ENCODE assay signal across 8 cellular contexts in the genomic region with DNA sequence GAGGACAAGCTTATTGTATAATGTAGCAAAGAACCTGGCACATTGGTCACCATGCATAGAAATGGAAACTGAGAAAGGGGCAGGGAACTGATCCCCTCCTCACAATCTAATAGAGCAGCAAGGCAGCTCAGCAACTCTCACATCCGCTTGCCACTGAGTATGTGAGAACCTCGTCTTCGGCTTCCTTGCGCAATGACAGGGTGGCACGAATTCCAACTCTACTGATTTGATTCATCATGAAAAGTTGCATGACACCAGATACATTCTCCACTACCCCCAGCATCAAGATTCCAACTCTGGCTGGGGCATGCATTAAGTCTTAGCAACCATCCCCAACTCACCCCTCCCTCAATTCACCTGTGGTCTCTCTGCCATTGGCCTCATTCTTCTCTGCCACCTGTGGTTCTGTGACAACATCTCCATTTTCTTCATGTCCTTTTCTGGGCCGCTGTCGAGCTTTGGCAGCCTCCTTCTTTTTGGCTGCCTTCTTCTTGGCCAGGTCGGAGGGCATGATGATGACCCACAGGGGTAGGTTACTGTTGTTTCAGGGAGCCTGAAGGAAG. TPM values are rescaled to one million over a fixed set of nuclear protein-coding genes. Genes with fewer than 3 reads are reported as not detected.
DNase-seq lines count a peak whose midpoint lies in the region; ATAC-seq, FAIRE-seq and TF ChIP-seq lines count a peak whose summit lies in the region.

No MANE protein-coding gene starts in this region.

- DNase-seq in DND-41 (no peak), OCI-LY7 (ENCODE audit: low spot score) (no peak), endothelial cell of umbilical vein (ENCODE audit: low read depth, low spot score) (no peak), pancreas (no peak), NAMALWA (ENCODE audit: low spot score) (no peak), HTR-8/SVneo (ENCODE audit: insufficient read length, low spot score) (no peak)

- no peaks in the 10 kb centered on the region for H3K9me2 ChIP-seq in OCI-LY7 (ENCODE audit: insufficient read depth, low read length)

- no peak for TF ChIP-seq POLR2A in endothelial cell of umbilical vein (IDR thresholded peaks at IDR 0.05; ENCODE audit: low read depth, low read length)

- no peak for FAIRE-seq in endothelial cell of umbilical vein (lab: Jason Lieb, UNC)
- no peak for FAIRE-seq in pancreas (lab: Jason Lieb, UNC)
- no peak for FAIRE-seq in HTR-8/SVneo (lab: Jason Lieb, UNC)

- H3K4me1 ChIP-seq in DND-41 (ENCODE audit: insufficient read depth, low read length), result peaks cover 26% of the 10 kb centered on the region
- H3K4me1 ChIP-seq in OCI-LY7 (ENCODE audit: insufficient read depth, low read length, poor library complexity, severe bottlenecking), result peaks cover 22% of the 10 kb centered on the region
- peaks cover 16% of the 10 kb centered on the region for H3K4me1 ChIP-seq in endothelial cell of umbilical vein (ENCODE audit: control insufficient read depth, extremely low read depth, insufficient read depth, low read length)
- H3K4me1 ChIP-seq in pancreas, result peaks cover 0 to 18% (median 0%) of the 10 kb centered on the region in 3 donors

- CTCF ChIA-PET in OCI-LY7 (lab: Charles Lee; ENCODE audit: unreplicated experiment), result interaction anchor here (0.9 kb wide), 1 partner anchor 18 kb away, joined by 4 read pairs; no protein-coding TSS in a partner anchor
- CTCF ChIA-PET in endothelial cell of umbilical vein (lab: Charles Lee), result interaction anchor here (0.7 to 6.3 kb wide), 2 partner anchors 18 to 20 kb away, joined by 3 to 52 read pairs; no protein-coding TSS in a partner anchor

- intact Hi-C loops in OCI-LY7 (cut with micrococcal nuclease; ENCODE audit: unreplicated experiment) (loop anchor here (5.0 kb wide), 1 partner anchor 144 kb away; a partner anchor contains a TSS), endothelial cell of umbilical vein (cut with micrococcal nuclease) (loop anchor here (2.0 kb wide), 1 partner anchor 19 kb away; no protein-coding TSS in a partner anchor), pancreas (cut with DNase I) (no loop called here)

- peaks cover 45% of the 10 kb centered on the region for H3K36me3 ChIP-seq in DND-41 (ENCODE audit: insufficient read depth, low read length)
- peaks cover 44% of the 10 kb centered on the region for H3K36me3 ChIP-seq in OCI-LY7 (ENCODE audit: insufficient read depth, low read length)
- peaks cover 12 to 26% of the 10 kb centered on the region in 2 experiments for H3K36me3 ChIP-seq in endothelial cell of umbilical vein (ENCODE audit: control insufficient read depth in 2 of 2, extremely low read depth in 1 of 2, insufficient read depth in 2 of 2, low read length in 2 of 2)
- peaks cover 0 to 30% (median 0%) of the 10 kb centered on the region in 3 donors for H3K36me3 ChIP-seq in pancreas

- no peaks in the 10 kb centered on the region for H3K27me3 ChIP-seq in DND-41 (ENCODE audit: insufficient read depth, low read length, poor library complexity)
- no peaks in the 10 kb centered on the region for H3K27me3 ChIP-seq in endothelial cell of umbilical vein (ENCODE audit: control insufficient read depth in 2 of 2, insufficient read depth in 2 of 2, low read length in 2 of 2)
- H3K27me3 ChIP-seq in pancreas, result no peaks in the 10 kb centered on the region

- peak overlapping the region; percentile 78 for H3K9ac ChIP-seq in DND-41 (ENCODE audit: low read depth, low read length)
- peak overlapping the region; percentile 75 for H3K9ac ChIP-seq in endothelial cell of umbilical vein (replicated peaks; ENCODE audit: extremely low read depth, insufficient read depth, low read length)

- ATAC-seq in DND-41 (ENCODE audit: insufficient read depth, low read depth) (no peak), pancreas (no peak), HG03565 (IDR thresholded peaks at IDR 0.05; ENCODE audit: unreplicated experiment) (no peak), HG03469 (IDR thresholded peaks at IDR 0.05; ENCODE audit: unreplicated experiment) (no peak)

- H3K4me3 ChIP-seq in DND-41 (ENCODE audit: low read depth in 1 of 2, low read length in 2 of 2) (peak overlapping the region; percentile 63 to 93; a peak in 3 of 4 replicates), OCI-LY7 (ENCODE audit: low read depth, low read length, poor library complexity, severe bottlenecking) (peak overlapping the region; percentile 94), endothelial cell of umbilical vein (replicated peaks in 1 of 3; ENCODE audit: insufficient read depth in 1 of 3, low read depth in 1 of 3, low read length in 3 of 3) (peak overlapping the region; percentile 64 to 98 (median 72)), pancreas (peak overlapping the region; percentile 55 to 97 (median 84))

- H3K9me1 ChIP-seq in endothelial cell of umbilical vein (replicated peaks; ENCODE audit: control insufficient read depth, extremely low read depth, insufficient read depth, low read length), result no peaks in the 10 kb centered on the region

- peak overlapping the region; percentile 64; the same call in 1 of the 2 replicates for H3K27ac ChIP-seq in DND-41 (ENCODE audit: low read length)
- no peak overlapping the region for H3K27ac ChIP-seq in OCI-LY7 (ENCODE audit: low read depth, low read length, poor library complexity, severe bottlenecking)
- H3K27ac ChIP-seq in endothelial cell of umbilical vein (ENCODE audit: insufficient read depth, low read depth, low read length), result no peak overlapping the region
- no peak overlapping the region for H3K27ac ChIP-seq in pancreas

- peak overlapping the region; percentile 91 for H3K4me2 ChIP-seq in DND-41 (ENCODE audit: insufficient read depth, low read length)
- H3K4me2 ChIP-seq in OCI-LY7 (ENCODE audit: low read length), result peak overlapping the region; percentile 100
- H3K4me2 ChIP-seq in endothelial cell of umbilical vein (ENCODE audit: insufficient read depth, low read length), result peak overlapping the region; percentile 88

- POLR2A ChIA-PET in OCI-LY7 (lab: Charles Lee) (interaction anchor here (0.6 kb wide), 1 partner anchor 656 kb away, joined by 3 read pairs; no protein-coding TSS in a partner anchor), endothelial cell of umbilical vein (lab: Charles Lee) (no interaction called here)

- TF ChIP-seq CTCF in DND-41 (IDR thresholded peaks at IDR 0.05; ENCODE audit: borderline replicate concordance, extremely low read depth, low read length, poor library complexity, severe bottlenecking) (no peak), OCI-LY7 (conservative IDR thresholded peaks at IDR 0.05; ENCODE audit: low read length) (no peak), endothelial cell of umbilical vein (IDR thresholded peaks at IDR 0.05; ENCODE audit: extremely low read depth in 1 of 2, insufficient read depth in 1 of 2, low read depth in 1 of 2, low read length in 2 of 2) (no peak), pancreas (IDR thresholded peaks at IDR 0.05) (no peak)

- WGBS in pancreas, 2 donors, result 50 to 52% methylated on average over 8 of the region's 8 CpGs

- H4K20me1 ChIP-seq in DND-41 (ENCODE audit: insufficient read depth, low read length) (no peaks in the 10 kb centered on the region), OCI-LY7 (ENCODE audit: insufficient read depth, low read length) (peaks cover 4% of the 10 kb centered on the region), endothelial cell of umbilical vein (replicated peaks; ENCODE audit: control insufficient read depth, extremely low read depth, insufficient read depth, low read length) (no peaks in the 10 kb centered on the region)

- no peak overlapping the region for H2AFZ ChIP-seq in DND-41 (ENCODE audit: low read depth, low read length)
- no peak overlapping the region for H2AFZ ChIP-seq in OCI-LY7 (ENCODE audit: low read length)
- no peak overlapping the region for H2AFZ ChIP-seq in endothelial cell of umbilical vein (ENCODE audit: low read depth, low read length)

- H3K9me3 ChIP-seq in DND-41 (ENCODE audit: insufficient read depth, low read length, severe bottlenecking) (no peaks in the 10 kb centered on the region), OCI-LY7 (ENCODE audit: low read length) (no peaks in the 10 kb centered on the region), endothelial cell of umbilical vein (replicated peaks; ENCODE audit: control insufficient read depth, insufficient read depth, low read length) (no peaks in the 10 kb centered on the region), pancreas (no peaks in the 10 kb centered on the region)

- BruUV-seq in OCI-LY7 (replicated peaks; lab: Mats Ljungman, UMichigan) (no TSS peak), endothelial cell of umbilical vein (replicated peaks; lab: Mats Ljungman, UMichigan) (no TSS peak)

- H3K79me2 ChIP-seq in DND-41 (ENCODE audit: insufficient read depth, low read length) (peaks cover 23% of the 10 kb centered on the region), OCI-LY7 (ENCODE audit: insufficient read depth, low read depth, low read length) (peaks cover 22% of the 10 kb centered on the region), endothelial cell of umbilical vein (ENCODE audit: control insufficient read depth, insufficient read depth, low read length) (peaks cover 17% of the 10 kb centered on the region)

- dilution Hi-C loops in endothelial cell of umbilical vein (cut with MboI; ENCODE audit: extremely low pct_ligation_motif_present, low sequenced_read_pairs), result no loop called here

RNA-seq across cellular contexts. Expression of a gene that starts 1.0 kb away (rescaled TPM):
- total RNA-seq in OCI-LY7 (2014; rRNA removed; shearing (Covaris generic)), result 30.7 and 31.8 TPM in 2 replicates
- total RNA-seq in OCI-LY7 (2022) (28.6 and 44.9 TPM in 2 replicates), endothelial cell of umbilical vein (56.7 and 61.6 TPM in 2 replicates), pancreas (10 to 100 TPM in 4 of 6 donors, 1 to 10 TPM in 2; 7.1 to 13.6 (median 11.9) TPM)
- polyA plus RNA-seq in endothelial cell of umbilical vein (43.0 and 45.3 TPM in 2 replicates), pancreas (10 to 100 TPM in 1 of 2 donors, 1 to 10 TPM in 1; 9.7 to 10.9 TPM)
- polyA plus RNA-seq in endothelial cell of umbilical vein (2011; cell fraction: cytosol; rRNA removed), result 60.2 and 71.2 TPM in 2 replicates
- 44.3 and 57.2 TPM in 2 replicates for polyA plus RNA-seq in endothelial cell of umbilical vein (2011; cell fraction: nucleus; rRNA removed)
- 37.6 and 54.8 TPM in 2 replicates for polyA plus RNA-seq in endothelial cell of umbilical vein (2012)
- polyA minus RNA-seq in endothelial cell of umbilical vein, result 48.4 and 55.1 TPM in 2 replicates
- polyA minus RNA-seq in endothelial cell of umbilical vein (2011; cell fraction: cytosol; rRNA and poly(A)+ RNA removed), result 27.2 TPM
- polyA minus RNA-seq in endothelial cell of umbilical vein (2011; cell fraction: nucleus; rRNA and poly(A)+ RNA removed), result 12.5 and 19.8 TPM in 2 replicates

RNA-seq across cellular contexts. Expression of a gene that starts 6.3 kb away (rescaled TPM):
- 19.8 and 27.0 TPM in 2 replicates for total RNA-seq in OCI-LY7 (2014; rRNA removed; shearing (Covaris generic))
- total RNA-seq in OCI-LY7 (2022) (29.8 and 34.2 TPM in 2 replicates), endothelial cell of umbilical vein (73.0 and 75.0 TPM in 2 replicates), pancreas (10 to 100 TPM; 12.8 to 27.9 (median 18.9) TPM)
- polyA plus RNA-seq in endothelial cell of umbilical vein (72.8 and 95.3 TPM in 2 replicates), pancreas (10 to 100 TPM; 35.3 to 38.6 TPM)
- polyA plus RNA-seq in endothelial cell of umbilical vein (2011; cell fraction: cytosol; rRNA removed), result 39.1 and 62.9 TPM in 2 replicates
- 93.3 and 100 TPM in 2 replicates for polyA plus RNA-seq in endothelial cell of umbilical vein (2011; cell fraction: nucleus; rRNA removed)
- 47.8 and 57.1 TPM in 2 replicates for polyA plus RNA-seq in endothelial cell of umbilical vein (2012)
- 55.3 and 65.4 TPM in 2 replicates for polyA minus RNA-seq in endothelial cell of umbilical vein
- polyA minus RNA-seq in endothelial cell of umbilical vein (2011; cell fraction: cytosol; rRNA and poly(A)+ RNA removed), result 13.4 TPM
- 46.5 and 56.4 TPM in 2 replicates for polyA minus RNA-seq in endothelial cell of umbilical vein (2011; cell fraction: nucleus; rRNA and poly(A)+ RNA removed)

RNA-seq across cellular contexts. Expression of a gene that starts 15.7 kb away (rescaled TPM):
- total RNA-seq in OCI-LY7 (2014; rRNA removed; shearing (Covaris generic)), result 1.3 TPM in 1 of 2 replicates, not detected in the other
- total RNA-seq in OCI-LY7 (2022) (not detected in 2 replicates), endothelial cell of umbilical vein (not detected in 2 replicates), pancreas (not detected)
- polyA plus RNA-seq in endothelial cell of umbilical vein (not detected in 2 replicates), pancreas (not detected)
- not detected in 2 replicates for polyA plus RNA-seq in endothelial cell of umbilical vein (2011; cell fraction: cytosol; rRNA removed)
- polyA plus RNA-seq in endothelial cell of umbilical vein (2011; cell fraction: nucleus; rRNA removed), result not detected in 2 replicates
- not detected in 2 replicates for polyA plus RNA-seq in endothelial cell of umbilical vein (2012)
- 0.81 TPM in 1 of 2 replicates, not detected in the other for polyA minus RNA-seq in endothelial cell of umbilical vein
- polyA minus RNA-seq in endothelial cell of umbilical vein (2011; cell fraction: cytosol; rRNA and poly(A)+ RNA removed), result not detected
- polyA minus RNA-seq in endothelial cell of umbilical vein (2011; cell fraction: nucleus; rRNA and poly(A)+ RNA removed), result not detected in 2 replicates

RNA-seq across cellular contexts. Expression of a gene that starts 22.5 kb away (rescaled TPM):
- total RNA-seq in OCI-LY7 (2014; rRNA removed; shearing (Covaris generic)), result 1.5 and 2.5 TPM in 2 replicates
- 1.5 and 1.9 TPM in 2 replicates for total RNA-seq in OCI-LY7 (2022)
- 5.9 and 6.1 TPM in 2 replicates for total RNA-seq in endothelial cell of umbilical vein
- polyA plus RNA-seq in endothelial cell of umbilical vein, result 8.5 and 10.5 TPM in 2 replicates
- polyA plus RNA-seq in endothelial cell of umbilical vein (2011; cell fraction: cytosol; rRNA removed), result 5.6 and 6.0 TPM in 2 replicates
- polyA plus RNA-seq in endothelial cell of umbilical vein (2011; cell fraction: nucleus; rRNA removed), result 58.4 and 65.9 TPM in 2 replicates
- 10.2 and 13.5 TPM in 2 replicates for polyA plus RNA-seq in endothelial cell of umbilical vein (2012)
- polyA minus RNA-seq in endothelial cell of umbilical vein, result 4.0 and 7.0 TPM in 2 replicates
- 2.7 TPM for polyA minus RNA-seq in endothelial cell of umbilical vein (2011; cell fraction: cytosol; rRNA and poly(A)+ RNA removed)
- 6.4 and 10.1 TPM in 2 replicates for polyA minus RNA-seq in endothelial cell of umbilical vein (2011; cell fraction: nucleus; rRNA and poly(A)+ RNA removed)
- total RNA-seq in pancreas, result 10 to 100 TPM; 13.0 to 30.8 (median 15.3) TPM
- polyA plus RNA-seq in pancreas, result 10 to 100 TPM; 46.6 to 69.9 TPM

RNA-seq across cellular contexts. Expression of a gene that starts 39.0 kb away (rescaled TPM):
- total RNA-seq in OCI-LY7 (2014; rRNA removed; shearing (Covaris generic)), result not detected in 2 replicates
- not detected in 2 replicates for total RNA-seq in OCI-LY7 (2022)
- not detected in 2 replicates for total RNA-seq in endothelial cell of umbilical vein
- not detected in 2 replicates for polyA plus RNA-seq in endothelial cell of umbilical vein
- not detected in 2 replicates for polyA plus RNA-seq in endothelial cell of umbilical vein (2011; cell fraction: cytosol; rRNA removed)
- not detected in 2 replicates for polyA plus RNA-seq in endothelial cell of umbilical vein (2011; cell fraction: nucleus; rRNA removed)
- not detected in 2 replicates for polyA plus RNA-seq in endothelial cell of umbilical vein (2012)
- polyA minus RNA-seq in endothelial cell of umbilical vein, result not detected in 2 replicates
- not detected for polyA minus RNA-seq in endothelial cell of umbilical vein (2011; cell fraction: cytosol; rRNA and poly(A)+ RNA removed)
- polyA minus RNA-seq in endothelial cell of umbilical vein (2011; cell fraction: nucleus; rRNA and poly(A)+ RNA removed), result not detected in 2 replicates
- total RNA-seq in pancreas, result not detected
- polyA plus RNA-seq in pancreas, result not detected

Comparison
In these comparisons a context has a peak if more than half of its experiments do, and no peak if none do; other contexts are left out.
1. intact Hi-C loops: an anchor here in OCI-LY7 (5.0 kb wide) and endothelial cell of umbilical vein (2.0 kb wide); none called in pancreas.